16 cellular contexts compared by ENCODE assay signal in the genomic region with DNA sequence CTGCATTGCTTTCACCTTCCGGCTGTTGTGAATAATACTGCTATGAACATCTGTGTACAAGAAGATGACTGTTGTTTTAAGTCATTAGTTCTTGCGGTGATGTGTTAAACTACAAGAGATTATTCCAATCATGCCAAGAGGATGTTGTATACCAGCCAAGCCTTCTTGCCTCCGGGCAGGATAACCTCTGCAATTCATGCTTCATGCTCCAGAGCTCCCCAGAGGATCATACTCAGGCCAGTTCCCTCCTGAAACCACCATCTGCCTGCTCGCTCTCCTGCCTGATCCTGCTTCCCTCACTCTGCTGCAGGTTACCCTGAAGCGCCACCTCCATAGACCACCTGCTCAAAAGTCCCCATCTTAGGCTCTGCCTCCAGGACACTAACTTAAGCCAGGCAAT.
DNase-seq lines count a peak whose midpoint lies in the region; TF ChIP-seq lines count a peak whose summit lies in the region.
"Had no signal": no experiment of that assay in that cellular context is flagged by ENCODE, and none has a peak within 500 bp of the region (broad histone marks: within the 10 kb centered on the region; RNA-seq: fewer than 3 reads in every experiment).

No MANE protein-coding gene starts in this region.

- DNase-seq in COLO829 (ENCODE audit: low spot score): peak; percentile 34
- peak; percentile 53 for DNase-seq in MG63
- peak; percentile 89 for DNase-seq in MCF 10A (ENCODE audit: unreplicated experiment)
- DNase-seq in mesenteric fat pad (ENCODE audit: low spot score): peak; percentile 47
- DNase-seq in prostate gland (ENCODE audit: low spot score): no peak
- no peak for DNase-seq in immature natural killer cell
- no peak for DNase-seq in transverse colon
- DNase-seq: activated CD4-positive, alpha-beta T cell treated with anti-CD3 and anti-CD28 coated beads for 36 hours; activated T-cell treated with anti-CD3 and anti-CD28 coated beads for 4 hours; lower lobe of right lung; naive thymus-derived CD8-positive, alpha-beta T cell; NCI-H187; psoas muscle; SIG-M5 had no signal

- in situ Hi-C loops in transverse colon (cut with MboI; ENCODE audit: low pct_ligation_motif_present in 1 of 4, low pct_unique_long_range_greater_than_20kb in 1 of 4, low sequenced_read_pairs in 3 of 4): loop anchor here in 3 of 4 donors (25.0 kb wide), 2 partner anchors 290 to 840 kb away; no protein-coding TSS in a partner anchor

- POLR2A ChIA-PET in MCF 10A (lab: Yijun Ruan, JAX): interaction anchor here (0.7 to 1.5 kb wide), 5 partner anchors 190 to 850 kb away, joined by 3 to 6 read pairs (median 3); no protein-coding TSS in a partner anchor

- no peak overlapping the region for H3K27ac Mint-ChIP-seq in MCF 10A (ENCODE audit: low read depth, unreplicated experiment)
- H3K27ac Mint-ChIP-seq in immature natural killer cell: no peak overlapping the region
- H3K27ac Mint-ChIP-seq: activated CD4-positive, alpha-beta T cell treated with anti-CD3 and anti-CD28 coated beads for 36 hours; activated naive CD4-positive, alpha-beta T cell treated with anti-CD3 and anti-CD28 coated beads, Interleukin-2, amount 50 U/mL, for 24 hours; T-helper 2 cell treated with Interferon-gamma antibody and Interleukin-4, amounts not matched to agents 5 μg/mL and 100 μg/mL, for 36 hours had no signal

- WGBS in prostate gland: 79% methylated on average over 5 of the region's 5 CpGs
- WGBS in transverse colon (ENCODE audit: low coverage in 1 of 2), 2 donors: 80 to 87% methylated on average over 1 to 5 of the region's 5 CpGs

- no peak overlapping the region for H3K4me3 ChIP-seq in MG63
- H3K4me3 ChIP-seq in prostate gland: no peak overlapping the region
- H3K4me3 ChIP-seq in transverse colon: no peak overlapping the region
- H3K4me3 ChIP-seq: lower lobe of right lung, psoas muscle had no signal

- no peak for TF ChIP-seq POLR2A in prostate gland (IDR thresholded peaks at IDR 0.05)
- no peak for TF ChIP-seq POLR2A in transverse colon (IDR thresholded peaks at IDR 0.05)

- peaks cover 60% of the 10 kb centered on the region for H3K27me3 Mint-ChIP-seq in MCF 10A (ENCODE audit: insufficient read depth, unreplicated experiment)
- H3K27me3 Mint-ChIP-seq in immature natural killer cell (ENCODE audit: low read depth in 3 of 3): peaks cover 1 to 6% (median 3%) of the 10 kb centered on the region in 3 donors
- H3K27me3 Mint-ChIP-seq: activated naive CD4-positive, alpha-beta T cell treated with anti-CD3 and anti-CD28 coated beads, Interleukin-2, amount 50 U/mL, for 24 hours had no signal

- H3K4me1 ChIP-seq in prostate gland (replicated peaks) (no peaks in the 10 kb centered on the region), transverse colon (no peaks in the 10 kb centered on the region)
- H3K4me1 ChIP-seq: lower lobe of right lung, psoas muscle had no signal

- no peaks in the 10 kb centered on the region for H3K9me3 Mint-ChIP-seq in MCF 10A (ENCODE audit: unreplicated experiment)
- peaks cover 0 to 1% (median 0%) of the 10 kb centered on the region in 6 donors for H3K9me3 Mint-ChIP-seq in immature natural killer cell
- H3K9me3 Mint-ChIP-seq: activated naive CD4-positive, alpha-beta T cell treated with anti-CD3 and anti-CD28 coated beads, Interleukin-2, amount 50 U/mL, for 24 hours; naive thymus-derived CD8-positive, alpha-beta T cell had no signal

- no peaks in the 10 kb centered on the region for H3K27me3 ChIP-seq in MG63
- no peaks in the 10 kb centered on the region for H3K27me3 ChIP-seq in prostate gland (replicated peaks; ENCODE audit: insufficient read depth)
- no peaks in the 10 kb centered on the region for H3K27me3 ChIP-seq in transverse colon

- TF ChIP-seq CTCF in MCF 10A (IDR thresholded peaks at IDR 0.05; ENCODE audit: unreplicated experiment) (peak; percentile 16), prostate gland (IDR thresholded peaks at IDR 0.05) (no peak), transverse colon (IDR thresholded peaks at IDR 0.05) (no peak)

- H3K9me3 ChIP-seq in MG63: no peaks in the 10 kb centered on the region
- no peaks in the 10 kb centered on the region for H3K9me3 ChIP-seq in prostate gland
- H3K9me3 ChIP-seq in transverse colon: no peaks in the 10 kb centered on the region
- H3K9me3 ChIP-seq: lower lobe of right lung, psoas muscle had no signal

- intact Hi-C loops in MCF 10A (cut with micrococcal nuclease) (loop anchor here (2.0 to 5.0 kb wide), 3 partner anchors 285 to 695 kb away; no protein-coding TSS in a partner anchor), prostate gland (cut with DNase I) (no loop called here), transverse colon (cut with DNase I; ENCODE audit: low total_unique reads) (no loop called here)

- CTCF ChIA-PET in MCF 10A (lab: Yijun Ruan, JAX): interaction anchor here (0.7 to 2.2 kb wide), 12 partner anchors 11 to 850 kb away, joined by 3 to 10 read pairs (median 4); no protein-coding TSS in a partner anchor

- H3K36me3 ChIP-seq in MG63 (no peaks in the 10 kb centered on the region), prostate gland (no peaks in the 10 kb centered on the region), transverse colon (no peaks in the 10 kb centered on the region)
- H3K36me3 ChIP-seq: lower lobe of right lung had no signal

- no peak overlapping the region for H3K4me3 Mint-ChIP-seq in MCF 10A (ENCODE audit: unreplicated experiment)
- H3K4me3 Mint-ChIP-seq in immature natural killer cell: no peak overlapping the region
- H3K4me3 Mint-ChIP-seq: activated CD4-positive, alpha-beta T cell treated with anti-CD3 and anti-CD28 coated beads for 36 hours; activated naive CD4-positive, alpha-beta T cell treated with anti-CD3 and anti-CD28 coated beads, Interleukin-2, amount 50 U/mL, for 24 hours; naive thymus-derived CD8-positive, alpha-beta T cell; T-helper 2 cell treated with Interferon-gamma antibody and Interleukin-4, amounts not matched to agents 5 μg/mL and 100 μg/mL, for 36 hours had no signal

- peaks cover 12% of the 10 kb centered on the region for H3K4me1 Mint-ChIP-seq in MCF 10A (ENCODE audit: insufficient read depth, unreplicated experiment)
- no peaks in the 10 kb centered on the region for H3K4me1 Mint-ChIP-seq in immature natural killer cell
- H3K4me1 Mint-ChIP-seq: activated naive CD4-positive, alpha-beta T cell treated with anti-CD3 and anti-CD28 coated beads, Interleukin-2, amount 50 U/mL, for 24 hours had no signal

- BruUV-seq in MCF 10A (replicated peaks; lab: Mats Ljungman, UMichigan): no TSS peak

- no peak for TF ChIP-seq EP300 in transverse colon (IDR thresholded peaks at IDR 0.05; ENCODE audit: low read depth)

- no peaks in the 10 kb centered on the region for H3K36me3 Mint-ChIP-seq in MCF 10A (ENCODE audit: insufficient read depth, unreplicated experiment)
- H3K36me3 Mint-ChIP-seq in immature natural killer cell: no peaks in the 10 kb centered on the region
- H3K36me3 Mint-ChIP-seq: activated naive CD4-positive, alpha-beta T cell treated with anti-CD3 and anti-CD28 coated beads, Interleukin-2, amount 50 U/mL, for 24 hours had no signal

- H3K27ac ChIP-seq in prostate gland: no peak overlapping the region
- H3K27ac ChIP-seq in transverse colon: no peak overlapping the region
- H3K27ac ChIP-seq: lower lobe of right lung, psoas muscle had no signal

Comparison
In these comparisons a context has a peak if more than half of its experiments do, and no peak if none do; other contexts are left out.
1. DNase-seq: peak in COLO829 (single experiment), MG63 (single experiment), MCF 10A (single experiment) and mesenteric fat pad (single experiment); none in prostate gland (single experiment), immature natural killer cell (0 of 3) and transverse colon (single experiment).